Comparison of ENCODE assay signal across 8 cellular contexts in the genomic region with DNA sequence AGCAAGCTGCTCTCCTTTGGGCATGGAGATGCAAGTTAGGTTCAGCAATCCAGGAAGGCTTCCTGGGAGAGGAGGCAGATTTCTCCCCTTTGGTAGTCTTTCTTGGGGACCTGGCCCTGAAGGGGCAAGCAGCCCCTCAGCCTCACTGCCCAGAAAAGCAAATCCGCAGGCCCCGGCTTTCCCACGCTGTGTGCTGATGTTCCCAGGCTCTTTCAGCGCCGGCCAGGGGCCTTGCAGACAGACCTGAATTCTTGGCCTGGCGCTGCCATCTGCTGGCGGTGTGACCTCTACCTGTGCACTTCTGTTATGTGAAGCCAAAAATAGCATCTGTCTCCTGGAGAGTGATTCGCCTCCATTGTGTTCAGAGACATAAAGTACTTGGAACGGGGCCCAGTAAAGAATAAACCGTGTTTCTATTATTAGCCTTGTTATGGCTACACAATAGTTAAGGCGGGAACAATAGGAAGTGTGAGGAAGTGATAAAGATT.
DNase-seq lines count a peak whose midpoint lies in the region; ATAC-seq and TF ChIP-seq lines count a peak whose summit lies in the region.

No MANE protein-coding gene starts in this region.

- H2AFZ ChIP-seq in KMS-11 (ENCODE audit: low read depth): no peak overlapping the region
- H2AFZ ChIP-seq in PC-3 (ENCODE audit: low read length): no peak overlapping the region

- no peaks in the 10 kb centered on the region for H3K4me1 ChIP-seq in KMS-11 (ENCODE audit: low read depth, poor library complexity, severe bottlenecking)
- no peaks in the 10 kb centered on the region for H3K4me1 ChIP-seq in PC-3 (ENCODE audit: insufficient read depth, low read length)
- peaks cover 3% of the 10 kb centered on the region for H3K4me1 ChIP-seq in colonic mucosa
- H3K4me1 ChIP-seq in thyroid gland: peaks cover 0 to 15% of the 10 kb centered on the region in 2 donors

- H3K9ac ChIP-seq in KMS-11 (no peak overlapping the region), PC-3 (ENCODE audit: low read length) (no peak overlapping the region), colonic mucosa (ENCODE audit: low read depth in 2 of 2, low read length in 2 of 2) (no peak overlapping the region)

- BruUV-seq in PC-3 (replicated peaks; lab: Mats Ljungman, UMichigan): no TSS peak

- H3K4me2 ChIP-seq in KMS-11 (no peak overlapping the region), PC-3 (ENCODE audit: low read length) (no peak overlapping the region)

- ATAC-seq in PC-3: peak; percentile 91
- no peak for ATAC-seq in HG03565 (IDR thresholded peaks at IDR 0.05; ENCODE audit: unreplicated experiment)
- no peak for ATAC-seq in HG03520 (IDR thresholded peaks at IDR 0.05; ENCODE audit: unreplicated experiment)

- intact Hi-C loops in PC-3 (cut with micrococcal nuclease) (no loop called here), colonic mucosa (cut with DNase I) (loop anchor here (5.0 to 10.0 kb wide), 3 partner anchors 69 to 359 kb away; partner anchors contain the start of gene ALPL), lower leg skin (cut with DNase I; ENCODE audit: low total_unique reads) (no loop called here), thyroid gland (cut with DNase I) (no loop called here)

- WGBS in lower leg skin, 2 donors: 15 to 21% methylated on average over 9 to 11 of the region's 11 CpGs
- 5 to 7% methylated on average over 11 of the region's 11 CpGs for WGBS in thyroid gland, 2 donors

- H3K27ac ChIP-seq in KMS-11: no peak overlapping the region
- H3K27ac ChIP-seq in PC-3 (ENCODE audit: low read length): no peak overlapping the region
- no peak overlapping the region for H3K27ac ChIP-seq in colonic mucosa
- peak overlapping the region in 1 of 3 donors; percentile 78 for H3K27ac ChIP-seq in thyroid gland

- POLR2A ChIA-PET in PC-3 (lab: Charles Lee; ENCODE audit: unreplicated experiment): no interaction called here

- no peaks in the 10 kb centered on the region for H3K36me3 ChIP-seq in KMS-11 (ENCODE audit: insufficient read depth)
- no peaks in the 10 kb centered on the region for H3K36me3 ChIP-seq in PC-3 (ENCODE audit: low read depth, low read length)
- H3K36me3 ChIP-seq in colonic mucosa: no peaks in the 10 kb centered on the region
- no peaks in the 10 kb centered on the region for H3K36me3 ChIP-seq in thyroid gland

- H4K20me1 ChIP-seq in KMS-11 (ENCODE audit: insufficient read depth): no peaks in the 10 kb centered on the region
- no peaks in the 10 kb centered on the region for H4K20me1 ChIP-seq in PC-3 (ENCODE audit: low read length)

- no peaks in the 10 kb centered on the region for H3F3A ChIP-seq in PC-3 (ENCODE audit: low read length, unreplicated experiment)

- TF ChIP-seq CTCF in KMS-11 (conservative IDR thresholded peaks at IDR 0.05; ENCODE audit: low read depth, low read length) (peak; percentile 30; the same call in 1 of the 2 replicates), PC-3 (conservative IDR thresholded peaks at IDR 0.05; ENCODE audit: low read depth, low read length) (peak; percentile 83), colonic mucosa (IDR thresholded peaks at IDR 0.05) (peak; percentile 42), lower leg skin (IDR thresholded peaks at IDR 0.05) (no peak), thyroid gland (IDR thresholded peaks at IDR 0.05) (peak; percentile 34 to 69 (median 65))

- no peak overlapping the region for H3K4me3 ChIP-seq in KMS-11 (IDR thresholded peaks at IDR 0.05; ENCODE audit: insufficient read depth, low read depth, low read length)
- H3K4me3 ChIP-seq in PC-3 (ENCODE audit: low read length): no peak overlapping the region
- no peak overlapping the region for H3K4me3 ChIP-seq in colonic mucosa
- H3K4me3 ChIP-seq in lower leg skin (ENCODE audit: low read depth, poor library complexity, severe bottlenecking): no peak overlapping the region
- H3K4me3 ChIP-seq in thyroid gland (replicated peaks in 1 of 3): no peak overlapping the region

- H3K9me3 ChIP-seq in PC-3 (ENCODE audit: low read length) (no peaks in the 10 kb centered on the region), colonic mucosa (no peaks in the 10 kb centered on the region), thyroid gland (no peaks in the 10 kb centered on the region)

- H3K27me3 ChIP-seq in KMS-11 (ENCODE audit: insufficient read depth, low read depth): peaks cover 34% of the 10 kb centered on the region; the same call in 1 of the 2 replicates
- H3K27me3 ChIP-seq in PC-3 (ENCODE audit: low read length): no peaks in the 10 kb centered on the region
- no peaks in the 10 kb centered on the region for H3K27me3 ChIP-seq in colonic mucosa
- no peaks in the 10 kb centered on the region for H3K27me3 ChIP-seq in thyroid gland

- DNase-seq in DMS53 treated with DMSO at 0.1 percent for 48 hours (lab: John Stamatoyannopoulos, UW; ENCODE audit: unreplicated experiment) (peak; percentile 85), PC-3 (peak; percentile 79), colonic mucosa (peak; percentile 59), lower leg skin (ENCODE audit: low spot score in 2 of 2) (peak; percentile 48 to 90), thyroid gland (peak; percentile 87 to 90)

- H3K9me2 ChIP-seq in PC-3 (replicated peaks; ENCODE audit: low read length): no peaks in the 10 kb centered on the region

- H3K79me2 ChIP-seq in KMS-11 (ENCODE audit: insufficient read depth, low read depth) (no peaks in the 10 kb centered on the region), PC-3 (ENCODE audit: low read length) (no peaks in the 10 kb centered on the region)

- TF ChIP-seq POLR2A in lower leg skin (IDR thresholded peaks at IDR 0.05): no peak
- TF ChIP-seq POLR2A in thyroid gland (IDR thresholded peaks at IDR 0.05): no peak

- CTCF ChIA-PET in PC-3 (lab: Charles Lee): no interaction called here

Comparison
In these comparisons a context has a peak if more than half of its experiments do, and no peak if none do; other contexts are left out.
1. CTCF ChIP-seq: peak in KMS-11 (single experiment), PC-3 (single experiment), colonic mucosa (single experiment) and thyroid gland (6 of 6); none in lower leg skin (0 of 3).
2. Peak in every context shown above with its lines, with median percentiles within 50 percentile points of each other: DNase-seq.